Comparison of ENCODE assay signal across 9 cellular contexts in the genomic region with DNA sequence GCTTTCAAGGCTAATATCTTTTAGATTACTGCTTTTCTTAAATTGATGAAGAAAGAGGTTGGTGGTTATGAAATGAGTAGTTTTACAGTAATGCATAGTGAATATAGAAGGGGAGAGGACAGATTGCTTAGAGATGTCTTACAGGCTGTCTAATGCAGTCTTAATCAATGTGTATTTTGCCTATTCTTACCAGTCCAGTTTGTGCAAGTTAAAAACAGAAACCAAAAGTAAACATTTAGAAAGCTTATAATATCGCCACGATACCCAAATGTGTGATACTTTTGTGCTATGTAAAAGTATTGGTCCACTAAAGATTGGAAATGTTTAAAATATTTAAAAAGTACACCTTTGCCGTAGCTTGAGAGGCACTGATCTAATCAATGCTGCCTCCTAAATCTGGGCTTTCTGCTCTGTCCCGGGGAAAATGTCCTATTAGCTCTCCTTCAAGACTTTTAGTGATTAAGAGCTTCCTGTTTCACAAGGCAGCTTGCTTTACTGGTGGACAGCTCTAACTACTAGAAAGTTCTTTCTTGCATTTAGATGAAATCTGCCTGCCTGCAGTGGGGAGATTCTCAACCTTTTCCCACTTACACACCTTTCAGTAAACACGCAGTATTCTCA.
DNase-seq lines count a peak whose midpoint lies in the region; ATAC-seq lines count a peak whose summit lies in the region.
"Had no signal": no experiment of that assay in that cellular context is flagged by ENCODE, and none has a peak within 500 bp of the region (broad histone marks: within the 10 kb centered on the region; RNA-seq: fewer than 3 reads in every experiment).

No MANE protein-coding gene starts in this region.

- H3K27ac Mint-ChIP-seq in activated CD8-positive, alpha-beta memory T cell treated with anti-CD3 and anti-CD28 coated beads, Interleukin-2, amount 10 ng/mL, durations not matched to agents 7 days and 5 days = peak overlapping the region; percentile 82
- H3K27ac Mint-ChIP-seq in activated CD4-positive, alpha-beta memory T cell treated with anti-CD3 and anti-CD28 coated beads for 36 hours = no peak overlapping the region

- H3K9me3 Mint-ChIP-seq in activated CD8-positive, alpha-beta memory T cell treated with anti-CD3 and anti-CD28 coated beads, Interleukin-2, amount 10 ng/mL, durations not matched to agents 7 days and 5 days (ENCODE audit: low read depth) = no peaks in the 10 kb centered on the region
- peaks cover 4% of the 10 kb centered on the region for H3K9me3 Mint-ChIP-seq in activated CD4-positive, alpha-beta memory T cell treated with anti-CD3 and anti-CD28 coated beads for 36 hours

- peaks cover 16% of the 10 kb centered on the region for H3K4me1 Mint-ChIP-seq in activated CD8-positive, alpha-beta memory T cell treated with anti-CD3 and anti-CD28 coated beads, Interleukin-2, amount 10 ng/mL, durations not matched to agents 7 days and 5 days
- peaks cover 15% of the 10 kb centered on the region for H3K4me1 Mint-ChIP-seq in activated CD4-positive, alpha-beta memory T cell treated with anti-CD3 and anti-CD28 coated beads for 36 hours (ENCODE audit: low read depth)

- ATAC-seq in activated CD8-positive, alpha-beta memory T cell treated with anti-CD3 and anti-CD28 coated beads, Interleukin-2, amount 10 ng/mL, durations not matched to agents 7 days and 5 days = peak; percentile 64

- DNase-seq in activated CD8-positive, alpha-beta memory T cell treated with anti-CD3 and anti-CD28 coated beads, Interleukin-2, amount 10 ng/mL, durations not matched to agents 7 days and 5 days = no peak
- DNase-seq in activated CD8-positive, alpha-beta memory T cell treated with anti-CD3 and anti-CD28 coated beads, Interleukin-2, amount 50 U/mL, for 48 hours = no peak
- DNase-seq in activated CD4-positive, alpha-beta memory T cell treated with anti-CD3 and anti-CD28 coated beads for 36 hours = no peak
- peak; percentile 28 for DNase-seq in hepatic stellate cell (ENCODE audit: low spot score)
- no peak for DNase-seq in amygdala (lab: John Stamatoyannopoulos, UW)
- DNase-seq in NCI-H1092 treated with DMSO at 0.1 percent for 48 hours (lab: John Stamatoyannopoulos, UW) = no peak
- no peak for DNase-seq in ureter (ENCODE audit: low spot score)
- DNase-seq: NCI-H1694 treated with DMSO at 0.1 percent for 48 hours had no signal

- intact Hi-C loops in activated CD4-positive, alpha-beta memory T cell treated with anti-CD3 and anti-CD28 coated beads for 36 hours (cut with micrococcal nuclease) = no loop called here

- no peaks in the 10 kb centered on the region for H3K27me3 ChIP-seq in subcutaneous abdominal adipose tissue (ENCODE audit: control insufficient read depth in 5 of 5, insufficient read depth in 4 of 5, low read length in 5 of 5)

- POLR2A ChIA-PET in activated CD4-positive, alpha-beta memory T cell treated with anti-CD3 and anti-CD28 coated beads for 36 hours (lab: Charles Lee) = no interaction called here

- H3K9ac ChIP-seq in subcutaneous abdominal adipose tissue (ENCODE audit: low read length in 5 of 5) = peak overlapping the region; percentile 39 to 93 (median 65)

- no peaks in the 10 kb centered on the region for H3K9me3 ChIP-seq in subcutaneous abdominal adipose tissue (ENCODE audit: control insufficient read depth in 5 of 5, low read length in 5 of 5)

- H3K27ac ChIP-seq in subcutaneous abdominal adipose tissue (ENCODE audit: low read depth, low read length) = peak overlapping the region; percentile 60

- no peaks in the 10 kb centered on the region for H3K27me3 Mint-ChIP-seq in activated CD8-positive, alpha-beta memory T cell treated with anti-CD3 and anti-CD28 coated beads, Interleukin-2, amount 10 ng/mL, durations not matched to agents 7 days and 5 days
- no peaks in the 10 kb centered on the region for H3K27me3 Mint-ChIP-seq in activated CD4-positive, alpha-beta memory T cell treated with anti-CD3 and anti-CD28 coated beads for 36 hours

- no peaks in the 10 kb centered on the region for H3K36me3 ChIP-seq in subcutaneous abdominal adipose tissue (ENCODE audit: control insufficient read depth in 5 of 5, insufficient read depth in 5 of 5, low read length in 5 of 5)

- peaks cover 21% of the 10 kb centered on the region for H3K36me3 Mint-ChIP-seq in activated CD8-positive, alpha-beta memory T cell treated with anti-CD3 and anti-CD28 coated beads, Interleukin-2, amount 10 ng/mL, durations not matched to agents 7 days and 5 days
- peaks cover 19% of the 10 kb centered on the region for H3K36me3 Mint-ChIP-seq in activated CD4-positive, alpha-beta memory T cell treated with anti-CD3 and anti-CD28 coated beads for 36 hours

- H3K4me1 ChIP-seq in subcutaneous abdominal adipose tissue (ENCODE audit: control insufficient read depth in 5 of 5, insufficient read depth in 5 of 5, low read length in 5 of 5) = peaks cover 0 to 8% (median 2%) of the 10 kb centered on the region in 5 donors

- H3K4me3 ChIP-seq in subcutaneous abdominal adipose tissue (ENCODE audit: low read depth in 1 of 5, low read length in 5 of 5) = peak overlapping the region; percentile 61 to 85 (median 70)

- H3K4me3 Mint-ChIP-seq in activated CD8-positive, alpha-beta memory T cell treated with anti-CD3 and anti-CD28 coated beads, Interleukin-2, amount 10 ng/mL, durations not matched to agents 7 days and 5 days = peak overlapping the region; percentile 72
- H3K4me3 Mint-ChIP-seq in activated CD4-positive, alpha-beta memory T cell treated with anti-CD3 and anti-CD28 coated beads for 36 hours = peak overlapping the region; percentile 40

- CTCF ChIA-PET in activated CD8-positive, alpha-beta memory T cell treated with anti-CD3 and anti-CD28 coated beads, Interleukin-2, amount 10 ng/mL, durations not matched to agents 7 days and 5 days (lab: Charles Lee) = interaction anchor here (0.9 to 1.1 kb wide), 3 partner anchors 15 to 98 kb away, joined by 3 read pairs; no protein-coding TSS in a partner anchor
- CTCF ChIA-PET in activated CD4-positive, alpha-beta memory T cell treated with anti-CD3 and anti-CD28 coated beads for 36 hours (lab: Charles Lee) = interaction anchor here (1.0 to 1.4 kb wide), 3 partner anchors 10 to 716 kb away, joined by 3 read pairs; no protein-coding TSS in a partner anchor
